14 cellular contexts compared by ENCODE assay signal in the genomic region with DNA sequence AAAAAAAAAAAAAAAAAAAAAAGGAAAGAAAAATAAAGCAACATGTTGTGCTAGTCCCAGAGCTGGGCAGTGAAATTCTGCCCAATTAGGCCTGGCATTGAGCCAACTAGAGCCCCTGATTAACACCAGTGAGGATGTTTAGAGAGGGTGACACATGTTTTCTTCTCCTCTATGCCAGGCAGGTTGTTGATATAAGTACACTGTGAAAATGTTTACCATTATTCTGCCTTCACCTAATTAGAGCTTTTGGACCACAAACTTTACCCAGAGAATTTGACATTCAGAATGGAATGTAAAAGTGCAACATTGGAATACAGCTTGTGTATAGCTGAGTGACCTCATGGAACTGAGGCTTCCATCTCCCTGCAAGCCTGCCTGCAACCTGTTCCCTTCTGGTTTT.
DNase-seq lines count a peak whose midpoint lies in the region; ATAC-seq and TF ChIP-seq lines count a peak whose summit lies in the region.
"Had no signal": no experiment of that assay in that cellular context is flagged by ENCODE, and none has a peak within 500 bp of the region (broad histone marks: within the 10 kb centered on the region; RNA-seq: fewer than 3 reads in every experiment).

No MANE protein-coding gene starts in this region.

- peak overlapping the region; percentile 12; the same call in 1 of the 2 replicates for H3K27ac ChIP-seq in MM.1S (ENCODE audit: low read length)
- H3K27ac ChIP-seq in aorta (ENCODE audit: low read depth in 1 of 2, low read length in 2 of 2): no peak overlapping the region
- H3K27ac ChIP-seq: BLaER1, VCaP had no signal

- peaks cover 17% of the 10 kb centered on the region; the same call in 1 of the 2 replicates for H3K79me2 ChIP-seq in MM.1S (ENCODE audit: low read length)

- H3K4me3 ChIP-seq in MM.1S (ENCODE audit: low read length) (no peak overlapping the region), fibroblast of the aortic adventitia (ENCODE audit: low read depth, low read length) (no peak overlapping the region), aorta (ENCODE audit: low read length in 2 of 2) (no peak overlapping the region)
- H3K4me3 ChIP-seq: BLaER1 had no signal

- no peaks in the 10 kb centered on the region for H3K4me1 Mint-ChIP-seq in activated T-cell treated with anti-CD3 and anti-CD28 coated beads, Interleukin-2, amount 50 U/mL, for 24 hours (ENCODE audit: low read depth)

- H3K27me3 ChIP-seq in MM.1S (replicated peaks; ENCODE audit: insufficient read depth, low read length) (no peaks in the 10 kb centered on the region), aorta (ENCODE audit: control insufficient read depth in 1 of 2, insufficient read depth in 2 of 2, low read length in 1 of 2) (no peaks in the 10 kb centered on the region)
- H3K27me3 ChIP-seq: BLaER1 had no signal

- intact Hi-C loops in aorta (cut with DNase I): no loop called here

- ATAC-seq in aorta (ENCODE audit: low FRiP score) (no peak), HG03135 (IDR thresholded peaks at IDR 0.05; ENCODE audit: unreplicated experiment) (no peak)
- ATAC-seq: natural killer cell had no signal

- peaks cover 9% of the 10 kb centered on the region for H3K27me3 Mint-ChIP-seq in activated T-cell treated with anti-CD3 and anti-CD28 coated beads, Interleukin-2, amount 50 U/mL, for 24 hours

- H3K9me3 ChIP-seq in MM.1S (replicated peaks; ENCODE audit: insufficient read depth, low read length): no peaks in the 10 kb centered on the region
- no peaks in the 10 kb centered on the region for H3K9me3 ChIP-seq in aorta (ENCODE audit: control insufficient read depth, low read length)

- H3K27ac Mint-ChIP-seq in activated T-cell treated with anti-CD3 and anti-CD28 coated beads, Interleukin-2, amount 50 U/mL, for 24 hours: no peak overlapping the region
- H3K27ac Mint-ChIP-seq: natural killer cell had no signal

- peak overlapping the region; percentile 24; the same call in 1 of the 2 replicates for H3K4me2 ChIP-seq in MM.1S (ENCODE audit: low read depth, low read length)
- H3K4me2 ChIP-seq: BLaER1 had no signal

- H3K9ac ChIP-seq in MM.1S (ENCODE audit: low read length): no peak overlapping the region
- H3K9ac ChIP-seq: BLaER1 had no signal

- H3K36me3 Mint-ChIP-seq in activated T-cell treated with anti-CD3 and anti-CD28 coated beads, Interleukin-2, amount 50 U/mL, for 24 hours (ENCODE audit: low read depth): no peaks in the 10 kb centered on the region
- H3K36me3 Mint-ChIP-seq: natural killer cell had no signal

- no peak overlapping the region for H3K4me3 Mint-ChIP-seq in activated T-cell treated with anti-CD3 and anti-CD28 coated beads, Interleukin-2, amount 50 U/mL, for 24 hours
- H3K4me3 Mint-ChIP-seq: natural killer cell had no signal

- H3K36me3 ChIP-seq in MM.1S (replicated peaks; ENCODE audit: insufficient read depth, low read length) (no peaks in the 10 kb centered on the region), aorta (ENCODE audit: control insufficient read depth in 1 of 2, insufficient read depth in 2 of 2, low read length in 1 of 2) (no peaks in the 10 kb centered on the region)
- H3K36me3 ChIP-seq: BLaER1 had no signal

- no peak overlapping the region for H2AFZ ChIP-seq in MM.1S (ENCODE audit: low read length)

- TF ChIP-seq CTCF in MM.1S (IDR thresholded peaks at IDR 0.05; ENCODE audit: low read length): no peak
- TF ChIP-seq CTCF in fibroblast of the aortic adventitia (IDR thresholded peaks at IDR 0.05; ENCODE audit: insufficient read depth, low read length): no peak

- no peaks in the 10 kb centered on the region for H3K9me2 ChIP-seq in MM.1S (replicated peaks; ENCODE audit: insufficient read depth, low read length)

- no peaks in the 10 kb centered on the region for H4K20me1 ChIP-seq in MM.1S (ENCODE audit: insufficient read depth, low read length)
- H4K20me1 ChIP-seq: BLaER1 had no signal

- H3F3A ChIP-seq in MM.1S (ENCODE audit: insufficient read depth, low read length): peaks cover 29% of the 10 kb centered on the region

- H3K4me1 ChIP-seq in MM.1S (ENCODE audit: low read length): peaks cover 68% of the 10 kb centered on the region
- no peaks in the 10 kb centered on the region for H3K4me1 ChIP-seq in aorta (ENCODE audit: control insufficient read depth in 1 of 2, insufficient read depth in 2 of 2, low read length in 2 of 2)

- DNase-seq in AG08396 (ENCODE audit: low spot score) (peak; percentile 60), MM.1S (no peak), NCI-H82 treated with DMSO at 0.1 percent for 48 hours (lab: John Stamatoyannopoulos, UW; ENCODE audit: unreplicated experiment) (peak; percentile 14), fibroblast of the aortic adventitia (ENCODE audit: low read depth) (peak; percentile 17), aorta (no peak), putamen (ENCODE audit: low spot score) (no peak)
- DNase-seq in activated T-cell treated with anti-CD3 and anti-CD28 coated beads, Interleukin-2, amount 50 U/mL, for 24 hours: no peak
- DNase-seq: activated CD8-positive, alpha-beta memory T cell treated with anti-CD3 and anti-CD28 coated beads, Interleukin-2, amount 50 U/mL, for 48 hours; glutamatergic neuron; natural killer cell; SHP77 had no signal

- no peaks in the 10 kb centered on the region for H3K9me3 Mint-ChIP-seq in activated T-cell treated with anti-CD3 and anti-CD28 coated beads, Interleukin-2, amount 50 U/mL, for 24 hours
- H3K9me3 Mint-ChIP-seq: natural killer cell had no signal

Comparison
In these comparisons a context has a peak if more than half of its experiments do, and no peak if none do; other contexts are left out.
1. DNase-seq: peak in AG08396 (single experiment), NCI-H82 treated with DMSO at 0.1 percent for 48 hours (single experiment) and fibroblast of the aortic adventitia (single experiment); none in MM.1S (single experiment), aorta (0 of 2), putamen (single experiment) and activated T-cell treated with anti-CD3 and anti-CD28 coated beads, Interleukin-2, amount 50 U/mL, for 24 hours (single experiment).